Comparison of ENCODE assay signal across 25 cellular contexts in the genomic region with DNA sequence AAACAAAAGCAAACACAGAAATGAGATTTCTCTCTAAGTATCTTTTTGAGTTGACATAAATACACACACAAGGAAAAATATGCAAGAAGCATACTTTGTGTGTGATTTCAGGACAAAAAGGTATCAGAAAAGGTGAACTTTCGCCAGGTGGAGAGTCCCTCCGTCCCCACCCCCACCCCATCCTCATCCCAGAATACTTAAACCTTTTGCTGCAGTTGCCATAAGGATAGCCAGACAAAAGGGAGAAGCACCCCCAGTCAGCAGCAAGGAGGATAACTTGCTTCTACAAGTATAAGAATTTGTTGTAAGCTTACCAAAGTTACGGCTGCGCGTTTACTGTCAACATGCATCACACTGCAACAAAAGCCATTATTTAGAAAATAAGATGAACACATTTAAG.
"Had no signal": no experiment of that assay in that cellular context is flagged by ENCODE, and none has a peak within 500 bp of the region (broad histone marks: within the 10 kb centered on the region; RNA-seq: fewer than 3 reads in every experiment).

No MANE protein-coding gene starts in this region.

- H3K4me3 Mint-ChIP-seq: dendritic cell treated with granulocyte-macrophage colony-stimulating factor and Interleukin-4, amounts not matched to agents 40 ng/mL and 50 ng/mL, for 4 days; effector memory CD8-positive, alpha-beta T cell; immature natural killer cell; nephron; stimulated activated naive B cell treated with anti-CD40 and anti-IgM and Interleukin-4, amounts not matched to agents 10 μg/mL and 1 μg/mL and 100 μg/mL, for 72 hours; type B pancreatic cell had no signal

- H3K27ac ChIP-seq: epithelial cell of prostate, esophagus squamous epithelium, left ventricle myocardium inferior, parathyroid adenoma, psoas muscle, spleen, stomach had no signal

- DNase-seq: effector memory CD8-positive, alpha-beta T cell; esophagus squamous epithelium; foreskin fibroblast; glutamatergic neuron; immature natural killer cell; left ventricle myocardium inferior; mesendoderm; naive B cell; psoas muscle; retina; spleen; stimulated activated CD4-positive, alpha-beta T cell treated with anti-CD3 and anti-CD28 coated beads, Interleukin-15, amount 100 ng/mL, for 24 hours; stimulated activated CD4-positive, alpha-beta T cell treated with anti-CD3 and anti-CD28 coated beads, Interleukin-1b, Interleukin-23, amount 100 ng/mL, for 48 hours; stimulated activated CD4-positive, alpha-beta T cell treated with anti-CD3 and anti-CD28 coated beads, Interleukin-4, amount 100 ng/mL, for 24 hours; stimulated activated naive B cell treated with anti-CD40 and anti-IgM and Interleukin-4, amounts not matched to agents 10 μg/mL and 1 μg/mL and 100 μg/mL, for 72 hours; stomach; substantia nigra had no signal

- H3K27me3 ChIP-seq: esophagus squamous epithelium, gastroesophageal sphincter, spleen, stomach had no signal

- H2AFZ ChIP-seq: parathyroid adenoma had no signal

- H3K36me3 ChIP-seq: gastroesophageal sphincter, spleen had no signal

- ATAC-seq: effector memory CD8-positive, alpha-beta T cell; gastroesophageal sphincter; psoas muscle; sciatic nerve; stimulated activated naive B cell treated with anti-CD40 and anti-IgM and Interleukin-4, amounts not matched to agents 10 μg/mL and 1 μg/mL and 100 μg/mL, for 72 hours had no signal

- H3K27me3 Mint-ChIP-seq: dendritic cell treated with granulocyte-macrophage colony-stimulating factor and Interleukin-4, amounts not matched to agents 40 ng/mL and 50 ng/mL, for 4 days; effector memory CD8-positive, alpha-beta T cell; naive B cell; stimulated activated naive B cell treated with anti-CD40 and anti-IgM and Interleukin-4, amounts not matched to agents 10 μg/mL and 1 μg/mL and 100 μg/mL, for 72 hours; type B pancreatic cell had no signal

- H3K27ac Mint-ChIP-seq: dendritic cell treated with granulocyte-macrophage colony-stimulating factor and Interleukin-4, amounts not matched to agents 40 ng/mL and 50 ng/mL, for 4 days; effector memory CD8-positive, alpha-beta T cell; immature natural killer cell; nephron; stimulated activated naive B cell treated with anti-CD40 and anti-IgM and Interleukin-4, amounts not matched to agents 10 μg/mL and 1 μg/mL and 100 μg/mL, for 72 hours; type B pancreatic cell had no signal

- H3K4me1 ChIP-seq: parathyroid adenoma had no signal

- H3K36me3 Mint-ChIP-seq: naive B cell had no signal

- H3K4me3 ChIP-seq: esophagus squamous epithelium, gastroesophageal sphincter, left ventricle myocardium inferior, lung, psoas muscle, spleen, stomach had no signal

- H3K9ac ChIP-seq: parathyroid adenoma had no signal

- H3K9me3 ChIP-seq: esophagus squamous epithelium, gastroesophageal sphincter, left ventricle myocardium inferior, psoas muscle, spleen, stomach had no signal

- H3K79me2 ChIP-seq: parathyroid adenoma had no signal

- H3K9me3 Mint-ChIP-seq: dendritic cell treated with granulocyte-macrophage colony-stimulating factor and Interleukin-4, amounts not matched to agents 40 ng/mL and 50 ng/mL, for 4 days; effector memory CD8-positive, alpha-beta T cell; immature natural killer cell; naive B cell; nephron; stimulated activated naive B cell treated with anti-CD40 and anti-IgM and Interleukin-4, amounts not matched to agents 10 μg/mL and 1 μg/mL and 100 μg/mL, for 72 hours; type B pancreatic cell had no signal
